8 cellular contexts compared by ENCODE assay signal in the genomic region with DNA sequence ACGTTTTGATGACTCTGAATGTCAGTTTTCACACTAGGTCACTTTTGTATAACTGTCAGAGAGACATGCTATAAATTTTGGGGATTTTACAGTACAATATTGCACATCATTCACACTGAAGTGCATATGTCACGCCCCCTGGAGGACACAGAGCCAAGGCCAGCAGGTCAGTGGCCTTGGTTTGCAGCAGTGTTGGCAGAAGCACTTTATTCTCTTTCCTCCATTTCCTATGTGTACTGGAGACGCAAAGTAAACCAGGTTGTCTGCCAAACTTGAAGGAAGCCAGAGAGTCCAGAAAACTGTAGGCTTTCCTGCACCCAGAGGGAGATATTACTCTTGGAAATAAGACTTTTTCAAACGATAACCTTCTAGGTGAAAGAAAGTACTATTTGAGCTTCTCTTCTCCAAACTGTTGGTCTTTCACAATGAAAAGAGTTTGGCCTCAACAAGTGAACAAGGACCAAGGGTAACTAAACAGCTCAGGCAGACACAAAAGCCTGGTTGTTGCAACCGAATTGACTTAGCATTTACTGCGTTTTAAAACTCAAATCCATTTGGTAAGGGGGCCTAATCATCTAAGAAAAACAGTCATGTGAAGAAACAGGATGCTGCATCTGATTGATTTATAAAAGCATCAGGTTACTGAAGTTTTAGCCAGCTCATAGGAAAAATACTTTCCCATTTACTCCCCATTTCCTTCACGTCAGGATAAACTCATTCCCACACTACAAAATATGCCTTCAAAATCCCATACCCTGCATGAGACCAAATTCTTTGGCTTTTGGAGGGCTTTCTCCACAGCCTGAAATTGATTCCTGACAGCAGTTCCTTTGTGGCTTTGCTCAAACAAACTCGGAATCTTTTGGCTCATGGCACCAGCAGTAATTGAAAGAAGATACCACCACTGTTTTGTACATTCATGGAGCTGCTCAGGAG.
DNase-seq lines count a peak whose midpoint lies in the region; ATAC-seq and TF ChIP-seq lines count a peak whose summit lies in the region.

No MANE protein-coding gene starts in this region.

- no peak for TF ChIP-seq POLR2A in GM18505 (IDR thresholded peaks at IDR 0.05; ENCODE audit: borderline replicate concordance, extremely low read depth, insufficient read depth, insufficient read length)

- peak overlapping the region; percentile 67 for H3K27ac Mint-ChIP-seq in chondrocyte (ENCODE audit: unreplicated experiment)
- no peak overlapping the region for H3K27ac Mint-ChIP-seq in neural crest cell (ENCODE audit: unreplicated experiment)

- DNase-seq in GM04504 (ENCODE audit: low read depth) = peak; percentile 40
- DNase-seq in chondrocyte (ENCODE audit: low spot score) = no peak
- DNase-seq in neural crest cell (ENCODE audit: low read depth, low spot score) = peak; percentile 23
- DNase-seq in anterior cingulate cortex (lab: John Stamatoyannopoulos, UW) = no peak
- no peak for DNase-seq in G401 (ENCODE audit: low spot score)
- DNase-seq in DMS79 (lab: John Stamatoyannopoulos, UW) = no peak

- no peak for ATAC-seq in GM18505 (IDR thresholded peaks at IDR 0.05; ENCODE audit: unreplicated experiment)

- H3K27me3 Mint-ChIP-seq in chondrocyte (ENCODE audit: low read depth) = no peaks in the 10 kb centered on the region
- peaks cover 5% of the 10 kb centered on the region for H3K27me3 Mint-ChIP-seq in neural crest cell (ENCODE audit: low read depth)

- peaks cover 55% of the 10 kb centered on the region for H3K4me1 Mint-ChIP-seq in chondrocyte (ENCODE audit: low read depth)
- peaks cover 10% of the 10 kb centered on the region for H3K4me1 Mint-ChIP-seq in neural crest cell

- peak; percentile 77 for TF ChIP-seq CTCF in LNCAP (IDR thresholded peaks at IDR 0.05)
- TF ChIP-seq CTCF in chondrocyte (IDR thresholded peaks at IDR 0.05) = peak; percentile 60
- TF ChIP-seq CTCF in neural crest cell (conservative IDR thresholded peaks at IDR 0.05) = peak; percentile 47

- in situ Hi-C loops in G401 (cut with HindIII; ENCODE audit: low sequenced_read_pairs) = no loop called here

- H3K9me3 Mint-ChIP-seq in chondrocyte (ENCODE audit: low read depth) = no peaks in the 10 kb centered on the region
- H3K9me3 Mint-ChIP-seq in neural crest cell = no peaks in the 10 kb centered on the region

- H3K36me3 Mint-ChIP-seq in chondrocyte (ENCODE audit: low read depth) (no peaks in the 10 kb centered on the region), neural crest cell (ENCODE audit: low read depth) (no peaks in the 10 kb centered on the region)

- H3K4me3 Mint-ChIP-seq in chondrocyte (ENCODE audit: unreplicated experiment) (no peak overlapping the region), neural crest cell (no peak overlapping the region)

Comparison
In these comparisons a context has a peak if more than half of its experiments do, and no peak if none do; other contexts are left out.
1. DNase-seq: peak in GM04504 (single experiment) and neural crest cell (single experiment); none in chondrocyte (single experiment), anterior cingulate cortex (0 of 58), G401 (single experiment) and DMS79 (single experiment).
2. Peak in every context shown above with its lines, with median percentiles within 50 percentile points of each other: CTCF ChIP-seq.